Comparison of ENCODE assay signal across 22 cellular contexts in genomic region chr11:46668480-46669085, GRCh38. TPM values are rescaled to one million over a fixed set of nuclear protein-coding genes. Genes with fewer than 3 reads are reported as not detected.
DNase-seq lines count a peak whose midpoint lies in the region; TF ChIP-seq lines count a peak whose summit lies in the region.
"Had no signal": no experiment of that assay in that cellular context is flagged by ENCODE, and none has a peak within 500 bp of the region (broad histone marks: within the 10 kb centered on the region; RNA-seq: fewer than 3 reads in every experiment).

No MANE protein-coding gene starts in this region.

- H3K9me3 Mint-ChIP-seq in activated naive CD4-positive, alpha-beta T cell treated with anti-CD3 and anti-CD28 coated beads, Interleukin-2, amount 50 U/mL, for 24 hours, result no peaks in the 10 kb centered on the region
- no peaks in the 10 kb centered on the region for H3K9me3 Mint-ChIP-seq in activated naive CD4-positive, alpha-beta T cell treated with anti-CD3 and anti-CD28 coated beads for 36 hours
- H3K9me3 Mint-ChIP-seq: activated CD4-positive, alpha-beta memory T cell treated with anti-CD3 and anti-CD28 coated beads for 36 hours had no signal

- peaks cover 46% of the 10 kb centered on the region for H3K4me1 Mint-ChIP-seq in activated naive CD4-positive, alpha-beta T cell treated with anti-CD3 and anti-CD28 coated beads, Interleukin-2, amount 50 U/mL, for 24 hours
- H3K4me1 Mint-ChIP-seq in activated naive CD4-positive, alpha-beta T cell treated with anti-CD3 and anti-CD28 coated beads for 36 hours (ENCODE audit: low read depth), result peaks cover 39% of the 10 kb centered on the region

- no peaks in the 10 kb centered on the region for H3K27me3 Mint-ChIP-seq in activated naive CD4-positive, alpha-beta T cell treated with anti-CD3 and anti-CD28 coated beads, Interleukin-2, amount 50 U/mL, for 24 hours
- no peaks in the 10 kb centered on the region for H3K27me3 Mint-ChIP-seq in activated naive CD4-positive, alpha-beta T cell treated with anti-CD3 and anti-CD28 coated beads for 36 hours (ENCODE audit: low read depth)
- H3K27me3 Mint-ChIP-seq: activated CD4-positive, alpha-beta memory T cell treated with anti-CD3 and anti-CD28 coated beads for 36 hours had no signal

- CTCF ChIA-PET in activated naive CD4-positive, alpha-beta T cell treated with anti-CD3 and anti-CD28 coated beads for 36 hours (lab: Charles Lee), result no interaction called here

- H3K9me2 ChIP-seq in MM.1S (replicated peaks; ENCODE audit: insufficient read depth, low read length), result no peaks in the 10 kb centered on the region

- TF ChIP-seq CTCF in MM.1S (IDR thresholded peaks at IDR 0.05; ENCODE audit: low read length) (no peak), testis (IDR thresholded peaks at IDR 0.05) (no peak)

- H3K9me3 ChIP-seq in MM.1S (replicated peaks; ENCODE audit: insufficient read depth, low read length) (no peaks in the 10 kb centered on the region), testis (no peaks in the 10 kb centered on the region)
- H3K9me3 ChIP-seq: ovary, right lobe of liver, thoracic aorta had no signal

- peaks cover 12% of the 10 kb centered on the region for H3K79me2 ChIP-seq in MM.1S (ENCODE audit: low read length)

- peaks cover 61% of the 10 kb centered on the region for H3K4me1 ChIP-seq in MM.1S (ENCODE audit: low read length)
- peaks cover 38% of the 10 kb centered on the region for H3K4me1 ChIP-seq in testis

- no peak overlapping the region for H3K4me3 Mint-ChIP-seq in activated naive CD4-positive, alpha-beta T cell treated with anti-CD3 and anti-CD28 coated beads, Interleukin-2, amount 50 U/mL, for 24 hours
- H3K4me3 Mint-ChIP-seq in activated naive CD4-positive, alpha-beta T cell treated with anti-CD3 and anti-CD28 coated beads for 36 hours, result no peak overlapping the region
- H3K4me3 Mint-ChIP-seq: activated CD4-positive, alpha-beta memory T cell treated with anti-CD3 and anti-CD28 coated beads for 36 hours had no signal

- DNase-seq in activated naive CD4-positive, alpha-beta T cell treated with anti-CD3 and anti-CD28 coated beads for 36 hours, result no peak
- DNase-seq in MM.1S (no peak), testis (no peak), cerebellar nuclear complex (lab: John Stamatoyannopoulos, UW) (no peak), NCI-H1694 (lab: John Stamatoyannopoulos, UW) (no peak)
- no peak for DNase-seq in activated CD4-positive, alpha-beta T cell treated with anti-CD3 and anti-CD28 coated beads, Interleukin-2, amount 50 U/mL, for 1 hour
- DNase-seq: activated CD4-positive, alpha-beta memory T cell treated with anti-CD3 and anti-CD28 coated beads for 36 hours; activated T-cell treated with anti-CD3 and anti-CD28 coated beads, Interleukin-2, amount 50 U/mL, for 48 hours; GOT3; MV-4-11; NCI-H187 treated with DMSO at 0.1 percent for 48 hours; NCI-H748 treated with DMSO at 0.1 percent for 48 hours; ovary; PC-3; SIG-M5 had no signal

- H3K27me3 ChIP-seq in MM.1S (replicated peaks; ENCODE audit: insufficient read depth, low read length) (no peaks in the 10 kb centered on the region), layer of hippocampus (ENCODE audit: control insufficient read depth, insufficient read depth, low read length) (no peaks in the 10 kb centered on the region), testis (no peaks in the 10 kb centered on the region)
- H3K27me3 ChIP-seq: ovary, right lobe of liver had no signal

- H3K4me3 ChIP-seq in MM.1S (ENCODE audit: low read length) (peak overlapping the region; percentile 23; the same call in 1 of the 2 replicates), testis (no peak overlapping the region)
- H3K4me3 ChIP-seq: lung, ovary, right lobe of liver, thoracic aorta had no signal

- H2AFZ ChIP-seq in MM.1S (ENCODE audit: low read length), result no peak overlapping the region

- H3K27ac ChIP-seq in MM.1S (ENCODE audit: low read length) (peak overlapping the region; percentile 92), layer of hippocampus (ENCODE audit: low read depth, low read length) (peak overlapping the region; percentile 70), testis (peak overlapping the region; percentile 63 to 66)
- H3K27ac ChIP-seq: ovary, right lobe of liver, VCaP had no signal

- intact Hi-C loops in activated naive CD4-positive, alpha-beta T cell treated with anti-CD3 and anti-CD28 coated beads for 36 hours (cut with micrococcal nuclease), result no loop called here
- intact Hi-C loops in testis (cut with DNase I; ENCODE audit: low total_unique reads), result no loop called here

- no peaks in the 10 kb centered on the region for H4K20me1 ChIP-seq in MM.1S (ENCODE audit: insufficient read depth, low read length)

- peaks cover 7% of the 10 kb centered on the region; the same call in 1 of the 2 replicates for H3K36me3 ChIP-seq in MM.1S (replicated peaks; ENCODE audit: insufficient read depth, low read length)
- no peaks in the 10 kb centered on the region for H3K36me3 ChIP-seq in testis (ENCODE audit: low read depth, missing control alignments)
- H3K36me3 ChIP-seq: ovary had no signal

- 91 to 94% methylated on average over 12 of the region's 12 CpGs for WGBS in testis, 2 donors

- peak overlapping the region; percentile 44; the same call in 1 of the 2 replicates for H3K9ac ChIP-seq in MM.1S (ENCODE audit: low read length)

- TF ChIP-seq POLR2A in testis (IDR thresholded peaks at IDR 0.05), result no peak

- peak overlapping the region; percentile 35 for H3K27ac Mint-ChIP-seq in activated naive CD4-positive, alpha-beta T cell treated with anti-CD3 and anti-CD28 coated beads, Interleukin-2, amount 50 U/mL, for 24 hours
- no peak overlapping the region for H3K27ac Mint-ChIP-seq in activated naive CD4-positive, alpha-beta T cell treated with anti-CD3 and anti-CD28 coated beads for 36 hours

- H3K4me2 ChIP-seq in MM.1S (ENCODE audit: low read depth, low read length), result peak overlapping the region; percentile 76

- H3F3A ChIP-seq in MM.1S (ENCODE audit: insufficient read depth, low read length), result peaks cover 48% of the 10 kb centered on the region

- H3K36me3 Mint-ChIP-seq in activated naive CD4-positive, alpha-beta T cell treated with anti-CD3 and anti-CD28 coated beads, Interleukin-2, amount 50 U/mL, for 24 hours, result peaks cover 15% of the 10 kb centered on the region
- H3K36me3 Mint-ChIP-seq in activated naive CD4-positive, alpha-beta T cell treated with anti-CD3 and anti-CD28 coated beads for 36 hours (ENCODE audit: low read depth), result peaks cover 19% of the 10 kb centered on the region

RNA-seq across cellular contexts. Expression of gene ARHGAP1, which starts 31.8 kb away (rescaled TPM):
- total RNA-seq in activated naive CD4-positive, alpha-beta T cell treated with anti-CD3 and anti-CD28 coated beads for 36 hours, result 10 to 100 TPM; 31.2 to 32.6 TPM
- total RNA-seq in testis, result 10 to 100 TPM; 50.2 to 68.9 TPM
- polyA plus RNA-seq in testis (ENCODE audit: insufficient read depth, low read depth, low replicate concordance), result 39.7 TPM

RNA-seq across cellular contexts. Expression of gene ZNF408, which starts 32.2 kb away (rescaled TPM):
- 1 to 10 TPM; 7.3 to 7.6 TPM for total RNA-seq in activated naive CD4-positive, alpha-beta T cell treated with anti-CD3 and anti-CD28 coated beads for 36 hours
- 10 to 100 TPM; 18.3 to 27.4 TPM for total RNA-seq in testis
- 11.7 TPM for polyA plus RNA-seq in testis (ENCODE audit: insufficient read depth, low read depth, low replicate concordance)

RNA-seq across cellular contexts. Expression of gene F2, which starts 50.4 kb away (rescaled TPM):
- not detected for total RNA-seq in activated naive CD4-positive, alpha-beta T cell treated with anti-CD3 and anti-CD28 coated beads for 36 hours
- total RNA-seq in testis, result 1 to 10 TPM; 2.4 to 3.6 TPM
- 0.47 TPM for polyA plus RNA-seq in testis (ENCODE audit: insufficient read depth, low read depth, low replicate concordance)
- total RNA-seq: PC-3, thoracic aorta had no signal
- polyA plus RNA-seq: AG04450 had no signal

RNA-seq across cellular contexts. Expression of gene ATG13, which starts 51.2 kb away (rescaled TPM):
- 10 to 100 TPM; 54.7 to 55.6 TPM for total RNA-seq in activated naive CD4-positive, alpha-beta T cell treated with anti-CD3 and anti-CD28 coated beads for 36 hours
- 100 to 1,000 TPM; 176 to 203 TPM for total RNA-seq in testis
- polyA plus RNA-seq in testis (ENCODE audit: insufficient read depth, low read depth, low replicate concordance), result 224 TPM

RNA-seq across cellular contexts. Expression of gene HARBI1, which starts 51.6 kb away (rescaled TPM):
- total RNA-seq in activated naive CD4-positive, alpha-beta T cell treated with anti-CD3 and anti-CD28 coated beads for 36 hours, result 1 to 10 TPM; 2.8 to 3.1 TPM
- total RNA-seq in testis, result 10 to 100 TPM; 12.9 to 14.3 TPM
- polyA plus RNA-seq in testis (ENCODE audit: insufficient read depth, low read depth, low replicate concordance), result 25.2 TPM
